8 cellular contexts compared by ENCODE assay signal in genomic region chr12:116673713-116674112, GRCh38.
DNase-seq lines count a peak whose midpoint lies in the region; TF ChIP-seq lines count a peak whose summit lies in the region.

No MANE protein-coding gene starts in this region.

- H3K36me3 Mint-ChIP-seq in T-helper 1 cell treated with Interleukin-12 subunit alpha and Interleukin-12 subunit beta and Interleukin-4 antibody, amounts not matched to agents 30 μg/mL and 1 μg/mL, for 36 hours (ENCODE audit: low read depth) = peaks cover 2% of the 10 kb centered on the region

- peak overlapping the region; percentile 27 for H3K4me3 Mint-ChIP-seq in T-helper 1 cell treated with Interleukin-12 subunit alpha and Interleukin-12 subunit beta and Interleukin-4 antibody, amounts not matched to agents 30 μg/mL and 1 μg/mL, for 36 hours

- H3K9me3 Mint-ChIP-seq in T-helper 1 cell treated with Interleukin-12 subunit alpha and Interleukin-12 subunit beta and Interleukin-4 antibody, amounts not matched to agents 30 μg/mL and 1 μg/mL, for 36 hours = no peaks in the 10 kb centered on the region

- DNase-seq in NCI-H748 (lab: John Stamatoyannopoulos, UW; ENCODE audit: unreplicated experiment) (peak; percentile 62), NCI-H748 treated with DMSO at 0.1 percent for 48 hours (lab: John Stamatoyannopoulos, UW) (no peak), HAP-1 (ENCODE audit: low spot score in 2 of 2) (peak; percentile 10 to 42), mesenteric fat pad (ENCODE audit: low spot score) (peak; percentile 12), tibial nerve (ENCODE audit: low spot score in 2 of 2) (no peak), NCI-H1048 (lab: John Stamatoyannopoulos, UW) (no peak)
- DNase-seq in activated effector memory CD4-positive, alpha-beta T cell treated with anti-CD3 and anti-CD28 coated beads, Interleukin-2, amount 50 U/mL, for 16 hours = no peak

- H3K4me1 ChIP-seq in HAP-1 (no peaks in the 10 kb centered on the region), tibial nerve (peaks cover 0 to 20% (median 3%) of the 10 kb centered on the region in 4 donors)

- H3K9me3 ChIP-seq in HAP-1 (no peaks in the 10 kb centered on the region), tibial nerve (no peaks in the 10 kb centered on the region)

- no peaks in the 10 kb centered on the region for H3K27me3 ChIP-seq in HAP-1 (ENCODE audit: low read depth)
- no peaks in the 10 kb centered on the region for H3K27me3 ChIP-seq in tibial nerve

- H3K4me3 ChIP-seq in HAP-1 (no peak overlapping the region), tibial nerve (no peak overlapping the region)

- in situ Hi-C loops in HAP-1 (cut with MboI; ENCODE audit: low sequenced_read_pairs) = no loop called here

- 71 to 75% methylated on average over 7 of the region's 7 CpGs for WGBS in tibial nerve, 2 donors

- peak overlapping the region; percentile 86 for H3K27ac Mint-ChIP-seq in T-helper 1 cell treated with Interleukin-12 subunit alpha and Interleukin-12 subunit beta and Interleukin-4 antibody, amounts not matched to agents 30 μg/mL and 1 μg/mL, for 36 hours

- H3K36me3 ChIP-seq in HAP-1 (replicated peaks) (no peaks in the 10 kb centered on the region), tibial nerve (no peaks in the 10 kb centered on the region)

- TF ChIP-seq CTCF in tibial nerve (IDR thresholded peaks at IDR 0.05) = no peak

- H3K27ac ChIP-seq in tibial nerve = no peak overlapping the region

- H3K27me3 Mint-ChIP-seq in T-helper 1 cell treated with Interleukin-12 subunit alpha and Interleukin-12 subunit beta and Interleukin-4 antibody, amounts not matched to agents 30 μg/mL and 1 μg/mL, for 36 hours (ENCODE audit: low read depth) = no peaks in the 10 kb centered on the region

- peaks cover 40% of the 10 kb centered on the region for H3K4me1 Mint-ChIP-seq in T-helper 1 cell treated with Interleukin-12 subunit alpha and Interleukin-12 subunit beta and Interleukin-4 antibody, amounts not matched to agents 30 μg/mL and 1 μg/mL, for 36 hours (ENCODE audit: low read depth)

- no peak for TF ChIP-seq EP300 in tibial nerve (IDR thresholded peaks at IDR 0.05)

- no peak for TF ChIP-seq POLR2A in tibial nerve (IDR thresholded peaks at IDR 0.05)

Comparison
In these comparisons a context has a peak if more than half of its experiments do, and no peak if none do; other contexts are left out.
1. DNase-seq: peak in NCI-H748 (single experiment), HAP-1 (2 of 2) and mesenteric fat pad (single experiment); none in NCI-H748 treated with DMSO at 0.1 percent for 48 hours (single experiment), tibial nerve (0 of 2), activated effector memory CD4-positive, alpha-beta T cell treated with anti-CD3 and anti-CD28 coated beads, Interleukin-2, amount 50 U/mL, for 16 hours (single experiment) and NCI-H1048 (single experiment).